In the genomic region with DNA sequence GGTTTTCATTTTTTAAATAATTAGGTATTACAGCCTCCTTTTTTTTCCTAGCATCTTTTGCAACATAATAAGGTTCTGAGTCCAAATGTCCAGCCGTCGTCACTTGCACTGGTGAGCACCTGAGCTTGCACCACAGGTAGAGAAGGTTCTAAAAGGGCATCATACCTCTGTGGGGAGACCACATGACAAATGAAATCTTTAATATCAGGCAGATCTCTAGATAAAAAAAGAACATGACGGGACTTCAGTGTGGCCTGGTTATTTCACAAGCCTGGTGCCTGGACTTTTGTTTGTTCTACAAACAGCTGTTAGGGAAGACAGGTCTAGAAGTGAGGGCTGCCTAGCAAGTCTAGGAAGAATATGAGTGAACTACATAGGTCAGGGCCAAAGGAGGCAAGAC, we compare ENCODE assay signal across 1 cellular context.
TF ChIP-seq lines count a peak whose summit lies in the region.

No MANE protein-coding gene starts in this region.

TF ChIP-seq in HCT116, 20 proteins besides CTCF, POLR2A, EP300 and RAD21:
- TF ChIP-seq, protein P1, sequence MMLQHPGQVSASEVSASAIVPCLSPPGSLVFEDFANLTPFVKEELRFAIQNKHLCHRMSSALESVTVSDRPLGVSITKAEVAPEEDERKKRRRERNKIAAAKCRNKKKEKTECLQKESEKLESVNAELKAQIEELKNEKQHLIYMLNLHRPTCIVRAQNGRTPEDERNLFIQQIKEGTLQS (IDR thresholded peaks at IDR 0.05) = no peak
- TF ChIP-seq, protein P2, sequence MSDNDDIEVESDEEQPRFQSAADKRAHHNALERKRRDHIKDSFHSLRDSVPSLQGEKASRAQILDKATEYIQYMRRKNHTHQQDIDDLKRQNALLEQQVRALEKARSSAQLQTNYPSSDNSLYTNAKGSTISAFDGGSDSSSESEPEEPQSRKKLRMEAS (IDR thresholded peaks at IDR 0.05) = no peak
- no peak for TF ChIP-seq ZNF274 (IDR thresholded peaks at IDR 0.05; ENCODE audit: low read depth, low read length)
- no peak for TF ChIP-seq TCF7L2 (IDR thresholded peaks at IDR 0.05; ENCODE audit: borderline replicate concordance, extremely low read depth, insufficient read depth, insufficient read length)
- TF ChIP-seq ELF1 (IDR thresholded peaks at IDR 0.05; ENCODE audit: borderline replicate concordance, low read depth) = no peak
- TF ChIP-seq SP1 (IDR thresholded peaks at IDR 0.05; ENCODE audit: low read depth) = no peak
- TF ChIP-seq JUND (IDR thresholded peaks at IDR 0.05) = no peak
- no peak for TF ChIP-seq EGR1 (IDR thresholded peaks at IDR 0.05; ENCODE audit: low read depth)
- no peak for TF ChIP-seq FOSL1 (IDR thresholded peaks at IDR 0.05; ENCODE audit: low read depth)
- TF ChIP-seq, protein P3, sequence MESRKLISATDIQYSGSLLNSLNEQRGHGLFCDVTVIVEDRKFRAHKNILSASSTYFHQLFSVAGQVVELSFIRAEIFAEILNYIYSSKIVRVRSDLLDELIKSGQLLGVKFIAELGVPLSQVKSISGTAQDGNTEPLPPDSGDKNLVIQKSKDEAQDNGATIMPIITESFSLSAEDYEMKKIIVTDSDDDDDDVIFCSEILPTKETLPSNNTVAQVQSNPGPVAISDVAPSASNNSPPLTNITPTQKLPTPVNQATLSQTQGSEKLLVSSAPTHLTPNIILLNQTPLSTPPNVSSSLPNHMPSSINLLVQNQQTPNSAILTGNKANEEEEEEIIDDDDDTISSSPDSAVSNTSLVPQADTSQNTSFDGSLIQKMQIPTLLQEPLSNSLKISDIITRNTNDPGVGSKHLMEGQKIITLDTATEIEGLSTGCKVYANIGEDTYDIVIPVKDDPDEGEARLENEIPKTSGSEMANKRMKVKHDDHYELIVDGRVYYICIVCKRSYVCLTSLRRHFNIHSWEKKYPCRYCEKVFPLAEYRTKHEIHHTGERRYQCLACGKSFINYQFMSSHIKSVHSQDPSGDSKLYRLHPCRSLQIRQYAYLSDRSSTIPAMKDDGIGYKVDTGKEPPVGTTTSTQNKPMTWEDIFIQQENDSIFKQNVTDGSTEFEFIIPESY (IDR thresholded peaks at IDR 0.05; ENCODE audit: extremely low read depth, insufficient replicate concordance, low read length) = no peak
- no peak for TF ChIP-seq POLR2AphosphoS5 (IDR thresholded peaks at IDR 0.05; ENCODE audit: low read depth, low read length)
